10 cellular contexts compared by ENCODE assay signal in genomic region chr5:56640763-56641406, GRCh38.
A peak's percentile ranks its signal among the peaks of the same experiment; 100 is the strongest.
DNase-seq lines count a peak whose midpoint lies in the region; ATAC-seq and TF ChIP-seq lines count a peak whose summit lies in the region.
"Had no signal": no experiment of that assay in that cellular context is flagged by ENCODE, and none has a peak within 500 bp of the region (broad histone marks: within the 10 kb centered on the region; RNA-seq: fewer than 3 reads in every experiment).

No MANE protein-coding gene starts in this region.

- no peak overlapping the region for H2AK5ac ChIP-seq in H9 (ENCODE audit: insufficient read length, low read length)

- no TSS peak for BruUV-seq in Caco-2 (replicated peaks; lab: Mats Ljungman, UMichigan)

- no peak overlapping the region for H2BK5ac ChIP-seq in H9 (ENCODE audit: insufficient read length, low read length)

- intact Hi-C loops in Caco-2 (cut with micrococcal nuclease; ENCODE audit: unreplicated experiment) (no loop called here), left colon (cut with DNase I, micrococcal nuclease) (no loop called here)

- peaks cover 66% of the 10 kb centered on the region for H3K4me1 Mint-ChIP-seq in Caco-2 (ENCODE audit: low read depth, unreplicated experiment)
- peaks cover 30 to 32% of the 10 kb centered on the region in 2 experiments for H3K4me1 Mint-ChIP-seq in H9
- peaks cover 40% of the 10 kb centered on the region for H3K4me1 Mint-ChIP-seq in WTC11

- peak overlapping the region; percentile 51 for H3K4me3 Mint-ChIP-seq in Caco-2 (ENCODE audit: unreplicated experiment)
- no peak overlapping the region for H3K4me3 Mint-ChIP-seq in H9
- no peak overlapping the region for H3K4me3 Mint-ChIP-seq in WTC11
- H3K4me3 Mint-ChIP-seq: activated naive CD8-positive, alpha-beta T cell had no signal

- H3K79me1 ChIP-seq in H9 (ENCODE audit: insufficient read depth, low read depth, low read length, poor library complexity, severe bottlenecking): no peaks in the 10 kb centered on the region

- H3K23me2 ChIP-seq in H9 (ENCODE audit: insufficient read length, low read depth, low read length, poor library complexity, severe bottlenecking): no peaks in the 10 kb centered on the region

- no peak overlapping the region for H3T11ph ChIP-seq in H9 (ENCODE audit: low read length)

- no peaks in the 10 kb centered on the region for H4K20me1 ChIP-seq in H9 (ENCODE audit: control insufficient read depth, insufficient read depth, insufficient read length)

- no CpG with 5 or more reads among the region's 3 CpGs for WGBS in H9 (ENCODE audit: extremely low coverage, insufficient read length, low lambda C conversion rate)

- H3K27ac Mint-ChIP-seq in Caco-2 (ENCODE audit: unreplicated experiment): peak overlapping the region; percentile 90
- no peak overlapping the region for H3K27ac Mint-ChIP-seq in H9
- H3K27ac Mint-ChIP-seq in WTC11: no peak overlapping the region
- H3K27ac Mint-ChIP-seq: activated naive CD8-positive, alpha-beta T cell had no signal

- TF ChIP-seq CTCF in Caco-2 (IDR thresholded peaks at IDR 0.05; ENCODE audit: insufficient read depth in 1 of 2, low read depth in 1 of 2, low read length in 1 of 2, severe bottlenecking in 1 of 2, unreplicated experiment in 1 of 2) (no peak), H9 (conservative IDR thresholded peaks at IDR 0.05) (no peak), WTC11 (IDR thresholded peaks at IDR 0.05) (no peak)

- ATAC-seq in left colon (peak; percentile 78), HG02870 (IDR thresholded peaks at IDR 0.05; ENCODE audit: unreplicated experiment) (no peak), WTC11 (no peak)

- no peak overlapping the region for H3K4ac ChIP-seq in H9 (ENCODE audit: low read depth, low read length)

- H3K4me1 ChIP-seq in Caco-2 (peaks cover 74% of the 10 kb centered on the region), H9 (ENCODE audit: insufficient read depth, low read length) (peaks cover 6% of the 10 kb centered on the region; the same call in 1 of the 2 replicates)

- H3K14ac ChIP-seq in H9 (ENCODE audit: insufficient read depth, low read length): no peak overlapping the region

- POLR2A ChIA-PET in Caco-2 (lab: Charles Lee) (interaction anchor here (0.5 kb wide), 1 partner anchor 274 kb away, joined by 6 read pairs; no protein-coding TSS in a partner anchor), WTC11 (lab: Charles Lee) (no interaction called here)

- no peak overlapping the region for H3K9ac ChIP-seq in H9 (ENCODE audit: extremely low read depth, insufficient read length, low read length)

- no peak overlapping the region for H3K4me2 ChIP-seq in H9 (ENCODE audit: insufficient read depth, insufficient read length, low read length)

- H3K18ac ChIP-seq in H9 (ENCODE audit: insufficient read length, low read depth, low read length): no peak overlapping the region

- H3K4me3 ChIP-seq in Caco-2 (ENCODE audit: low read depth, low read length): no peak overlapping the region

- no peaks in the 10 kb centered on the region for H3K36me3 ChIP-seq in Caco-2 (ENCODE audit: control insufficient read depth, insufficient read depth, low read length)

- H3K23ac ChIP-seq in H9 (ENCODE audit: insufficient read length, low read depth, low read length): no peak overlapping the region

- H4K91ac ChIP-seq in H9 (ENCODE audit: insufficient read length, low read depth, low read length): no peak overlapping the region

- H3K36me3 Mint-ChIP-seq in Caco-2 (ENCODE audit: insufficient read depth, unreplicated experiment) (peaks cover 10% of the 10 kb centered on the region), H9 (ENCODE audit: insufficient read depth in 1 of 3, low read depth in 3 of 3) (no peaks in the 10 kb centered on the region; a peak in 2 of 7 replicates), WTC11 (no peaks in the 10 kb centered on the region)
- H3K36me3 Mint-ChIP-seq: activated naive CD8-positive, alpha-beta T cell; IgD-negative memory B cell had no signal

- H3K9me3 ChIP-seq in Caco-2 (no peaks in the 10 kb centered on the region), H9 (ENCODE audit: control insufficient read depth, low read depth, low read length) (no peaks in the 10 kb centered on the region)

- H4K5ac ChIP-seq in H9 (ENCODE audit: insufficient read length, low read depth, low read length): no peak overlapping the region

- no peak overlapping the region for H2BK12ac ChIP-seq in H9 (ENCODE audit: insufficient read length, low read depth, low read length)

- H2AFZ ChIP-seq in H9 (ENCODE audit: low read length): no peak overlapping the region

- CTCF ChIA-PET in Caco-2 (lab: Charles Lee) (no interaction called here), WTC11 (lab: Charles Lee) (no interaction called here)

- no peaks in the 10 kb centered on the region for H3K27me3 ChIP-seq in Caco-2 (replicated peaks; ENCODE audit: control insufficient read depth, insufficient read depth, low read length)
- no peaks in the 10 kb centered on the region for H3K27me3 ChIP-seq in H9 (ENCODE audit: insufficient read depth, low read length)

- no peaks in the 10 kb centered on the region for H3K9me3 Mint-ChIP-seq in Caco-2 (ENCODE audit: unreplicated experiment)
- no peaks in the 10 kb centered on the region for H3K9me3 Mint-ChIP-seq in H9
- no peaks in the 10 kb centered on the region for H3K9me3 Mint-ChIP-seq in WTC11
- H3K9me3 Mint-ChIP-seq: IgD-negative memory B cell had no signal

- no peak overlapping the region for H4K8ac ChIP-seq in H9 (replicated peaks; ENCODE audit: insufficient read length, low read depth, low read length)

- DNase-seq in Caco-2 (peak in 1 of 2 experiments; percentile 25), H9 (no peak), OCI-M1 (lab: John Stamatoyannopoulos, UW) (peak; percentile 58), left colon (peak; percentile 32 to 44), HCEC 1CT (no peak), WTC11 (ENCODE audit: low spot score) (no peak)
- no peak for DNase-seq in stimulated activated CD4-positive, alpha-beta T cell treated with anti-CD3 and anti-CD28 coated beads, Interleukin-1b, Interleukin-23, amount 100 ng/mL, for 48 hours

- H2BK20ac ChIP-seq in H9 (ENCODE audit: low read depth, low read length, poor library complexity, severe bottlenecking): no peak overlapping the region

- peak overlapping the region; percentile 79 for H3K56ac ChIP-seq in H9 (ENCODE audit: insufficient read length, low read depth, low read length)

- H3K27me3 Mint-ChIP-seq in Caco-2 (ENCODE audit: insufficient read depth, unreplicated experiment): no peaks in the 10 kb centered on the region
- H3K27me3 Mint-ChIP-seq in H9 (ENCODE audit: low read depth): no peaks in the 10 kb centered on the region
- peaks cover 2% of the 10 kb centered on the region; the same call in 1 of the 2 replicates for H3K27me3 Mint-ChIP-seq in WTC11 (ENCODE audit: low read depth)
- H3K27me3 Mint-ChIP-seq: activated naive CD8-positive, alpha-beta T cell had no signal

- H2BK120ac ChIP-seq in H9 (ENCODE audit: low read depth, low read length, poor library complexity, severe bottlenecking): no peak overlapping the region

- no peak overlapping the region for H3K27ac ChIP-seq in H9 (ENCODE audit: insufficient read length, low read depth, low read length)

- no peaks in the 10 kb centered on the region for H3K79me2 ChIP-seq in H9 (ENCODE audit: insufficient read depth, low read length)

- no peak overlapping the region for H2BK15ac ChIP-seq in H9 (ENCODE audit: low read depth, low read length)

TF ChIP-seq in WTC11, 78 proteins besides CTCF, POLR2A, EP300 and RAD21:
- TF ChIP-seq OVOL2 (CRISPR knock-in tag; IDR thresholded peaks at IDR 0.05; ENCODE audit: borderline replicate concordance) (no peak), AFF4 (CRISPR knock-in tag; IDR thresholded peaks at IDR 0.05; ENCODE audit: borderline replicate concordance) (no peak), SP1 (CRISPR knock-in tag; conservative IDR thresholded peaks at IDR 0.05) (no peak), MXD4 (CRISPR knock-in tag; IDR thresholded peaks at IDR 0.05; ENCODE audit: borderline replicate concordance) (no peak), FOXK1 (CRISPR knock-in tag; IDR thresholded peaks at IDR 0.05) (no peak), USF2 (CRISPR knock-in tag; IDR thresholded peaks at IDR 0.05) (no peak)

Comparison
In these comparisons a context has a peak if more than half of its experiments do, and no peak if none do; other contexts are left out.
1. DNase-seq: peak in OCI-M1 (single experiment) and left colon (2 of 2); none in H9 (single experiment), HCEC 1CT (single experiment), WTC11 (single experiment) and stimulated activated CD4-positive, alpha-beta T cell treated with anti-CD3 and anti-CD28 coated beads, Interleukin-1b, Interleukin-23, amount 100 ng/mL, for 48 hours (single experiment).